15 cellular contexts compared by ENCODE assay signal in the genomic region with DNA sequence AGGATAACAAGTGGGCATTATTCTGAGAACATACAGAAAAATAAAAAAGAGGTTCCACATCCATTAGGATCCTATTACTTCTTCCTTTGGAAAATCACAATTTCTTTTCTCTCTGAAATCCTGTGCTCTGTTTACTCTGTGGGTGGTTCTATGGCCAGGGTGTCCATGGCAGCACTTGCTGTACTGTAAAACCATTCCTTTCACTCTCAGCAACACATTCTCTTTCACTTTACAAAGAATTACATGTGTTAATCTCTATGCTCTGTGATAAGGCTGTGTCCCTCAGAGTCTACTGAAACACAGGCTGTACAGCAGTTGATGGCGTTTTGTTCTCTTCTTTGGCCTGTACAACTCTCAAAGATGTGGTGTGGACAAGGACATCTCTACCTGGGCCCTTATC.
DNase-seq lines count a peak whose midpoint lies in the region; ATAC-seq, FAIRE-seq and TF ChIP-seq lines count a peak whose summit lies in the region.
"Had no signal": no experiment of that assay in that cellular context is flagged by ENCODE, and none has a peak within 500 bp of the region (broad histone marks: within the 10 kb centered on the region; RNA-seq: fewer than 3 reads in every experiment).

No MANE protein-coding gene starts in this region.

- ATAC-seq in GM21390 (IDR thresholded peaks at IDR 0.05; ENCODE audit: unreplicated experiment) (peak; percentile 54), left ventricle myocardium superior (peak; percentile 76), sciatic nerve (peak; percentile 70)

- no peaks in the 10 kb centered on the region for H3K9me3 ChIP-seq in kidney (ENCODE audit: control insufficient read depth in 1 of 2, low read length in 2 of 2)

- no peaks in the 10 kb centered on the region for H3K27me3 Mint-ChIP-seq in activated CD4-positive, alpha-beta memory T cell treated with anti-CD3 and anti-CD28 coated beads for 36 hours

- H3K4me1 ChIP-seq in kidney (ENCODE audit: control insufficient read depth in 1 of 2, insufficient read depth in 1 of 2, low read depth in 1 of 2, low read length in 2 of 2) = no peaks in the 10 kb centered on the region

- no peak for TF ChIP-seq CTCF in kidney (IDR thresholded peaks at IDR 0.05; ENCODE audit: borderline replicate concordance, extremely low read depth, insufficient read depth)

- no peak overlapping the region for H3K9ac ChIP-seq in kidney (ENCODE audit: low read length in 2 of 2)

- peaks cover 4% of the 10 kb centered on the region for H3K9me3 Mint-ChIP-seq in activated CD4-positive, alpha-beta memory T cell treated with anti-CD3 and anti-CD28 coated beads for 36 hours

- no peaks in the 10 kb centered on the region for H3K36me3 ChIP-seq in kidney (ENCODE audit: control insufficient read depth in 1 of 2, insufficient read depth in 2 of 2, low read length in 2 of 2)

- POLR2A ChIA-PET in activated CD4-positive, alpha-beta memory T cell treated with anti-CD3 and anti-CD28 coated beads for 36 hours (lab: Charles Lee) = no interaction called here

- H3K36me3 Mint-ChIP-seq in activated CD4-positive, alpha-beta memory T cell treated with anti-CD3 and anti-CD28 coated beads for 36 hours = peaks cover 14% of the 10 kb centered on the region

- H3K4me3 ChIP-seq in kidney (ENCODE audit: low read length in 2 of 2) = no peak overlapping the region

- H3K27ac ChIP-seq in kidney (ENCODE audit: low read depth in 2 of 2, low read length in 2 of 2) = no peak overlapping the region

- intact Hi-C loops in left ventricle myocardium superior (cut with micrococcal nuclease) (no loop called here), sciatic nerve (cut with DNase I) (no loop called here), kidney (cut with DNase I) (no loop called here)
- intact Hi-C loops in activated CD4-positive, alpha-beta memory T cell treated with anti-CD3 and anti-CD28 coated beads for 36 hours (cut with micrococcal nuclease) = no loop called here

- FAIRE-seq in kidney (lab: Jason Lieb, UNC) = no peak
- FAIRE-seq: GM12892 had no signal

- CTCF ChIA-PET in activated CD4-positive, alpha-beta memory T cell treated with anti-CD3 and anti-CD28 coated beads for 36 hours (lab: Charles Lee) = no interaction called here

- DNase-seq in astrocyte of the hippocampus (ENCODE audit: low read depth, low spot score) = peak; percentile 62
- no peak for DNase-seq in left ventricle myocardium superior
- DNase-seq in sciatic nerve (ENCODE audit: low spot score) = no peak
- DNase-seq in HuH-7.5 (ENCODE audit: low spot score) = no peak
- no peak for DNase-seq in activated CD4-positive, alpha-beta memory T cell treated with anti-CD3 and anti-CD28 coated beads for 36 hours
- DNase-seq in kidney = no peak
- DNase-seq: activated CD4-positive, CD25-positive, alpha-beta regulatory T cell; activated naive CD4-positive, alpha-beta T cell treated with anti-CD3 and anti-CD28 coated beads, Interleukin-2, amount 50 U/mL, for 16 hours; central memory CD4-positive, alpha-beta T cell; NCI-H526 treated with DMSO at 0.1 percent for 48 hours; substantia nigra; T-helper 1 cell had no signal

- no peaks in the 10 kb centered on the region for H3K4me1 Mint-ChIP-seq in activated CD4-positive, alpha-beta memory T cell treated with anti-CD3 and anti-CD28 coated beads for 36 hours (ENCODE audit: low read depth)
- H3K4me1 Mint-ChIP-seq: neural crest cell had no signal

- H3K27ac Mint-ChIP-seq in activated CD4-positive, alpha-beta memory T cell treated with anti-CD3 and anti-CD28 coated beads for 36 hours = no peak overlapping the region

- no peak overlapping the region for H3K4me3 Mint-ChIP-seq in activated CD4-positive, alpha-beta memory T cell treated with anti-CD3 and anti-CD28 coated beads for 36 hours
- H3K4me3 Mint-ChIP-seq: neural crest cell had no signal
